In genomic region chr2:61015971-61016370, GRCh38 we compare ENCODE assay signal across 8 cellular contexts. TPM values are rescaled to one million over a fixed set of nuclear protein-coding genes. Genes with fewer than 3 reads are reported as not detected.
DNase-seq lines count a peak whose midpoint lies in the region; ATAC-seq and TF ChIP-seq lines count a peak whose summit lies in the region.

No MANE protein-coding gene starts in this region.

- ATAC-seq in PC-3 = peak; percentile 21
- ATAC-seq in GM18519 (IDR thresholded peaks at IDR 0.05; ENCODE audit: low FRiP score, unreplicated experiment) = no peak
- ATAC-seq in GM19351 (IDR thresholded peaks at IDR 0.05; ENCODE audit: unreplicated experiment) = no peak
- no peak for ATAC-seq in HG02852 (IDR thresholded peaks at IDR 0.05; ENCODE audit: unreplicated experiment)

- H3K27ac Mint-ChIP-seq in progenitor cell of endocrine pancreas = peak overlapping the region; percentile 99

- TF ChIP-seq CTCF in GM12864 (IDR thresholded peaks at IDR 0.05; ENCODE audit: low read depth, low read length, missing control alignments) = no peak
- TF ChIP-seq CTCF in PC-3 (conservative IDR thresholded peaks at IDR 0.05; ENCODE audit: low read depth, low read length) = no peak
- no peak for TF ChIP-seq CTCF in epithelial cell of proximal tubule (conservative IDR thresholded peaks at IDR 0.05; ENCODE audit: low read depth, low read length)
- TF ChIP-seq CTCF in progenitor cell of endocrine pancreas (IDR thresholded peaks at IDR 0.05; ENCODE audit: unreplicated experiment) = no peak

- POLR2A ChIA-PET in PC-3 (lab: Charles Lee; ENCODE audit: unreplicated experiment) = interaction anchor here (0.6 kb wide), 1 partner anchor 10 kb away, joined by 4 read pairs; no protein-coding TSS in a partner anchor

- H3K27me3 ChIP-seq in PC-3 (ENCODE audit: low read length) = no peaks in the 10 kb centered on the region

- DNase-seq in GM12864 (ENCODE audit: low read depth) (no peak), PC-3 (peak; percentile 96), epithelial cell of proximal tubule (ENCODE audit: low read depth) (no peak), progenitor cell of endocrine pancreas (ENCODE audit: low spot score, unreplicated experiment) (no peak), Kasumi-1 (lab: John Stamatoyannopoulos, UW) (no peak)

- peaks cover 47% of the 10 kb centered on the region for H3K4me1 ChIP-seq in PC-3 (ENCODE audit: insufficient read depth, low read length)

- no peaks in the 10 kb centered on the region for H3K9me2 ChIP-seq in PC-3 (replicated peaks; ENCODE audit: low read length)

- peaks cover 10% of the 10 kb centered on the region; the same call in 1 of the 2 replicates for H4K20me1 ChIP-seq in PC-3 (ENCODE audit: low read length)

- H3K4me1 Mint-ChIP-seq in progenitor cell of endocrine pancreas (ENCODE audit: low read depth) = peaks cover 19% of the 10 kb centered on the region

- peaks cover 3% of the 10 kb centered on the region for H3K36me3 Mint-ChIP-seq in progenitor cell of endocrine pancreas (ENCODE audit: insufficient read depth)

- peak overlapping the region; percentile 95 for H3K9ac ChIP-seq in PC-3 (ENCODE audit: low read length)

- H2AFZ ChIP-seq in PC-3 (ENCODE audit: low read length) = no peak overlapping the region

- no TSS peak for BruUV-seq in PC-3 (replicated peaks; lab: Mats Ljungman, UMichigan)

- peak overlapping the region; percentile 68; the same call in 1 of the 2 replicates for H3K4me3 ChIP-seq in GM12864 (ENCODE audit: low read depth, low read length)
- H3K4me3 ChIP-seq in PC-3 (ENCODE audit: low read length) = peak overlapping the region; percentile 95
- H3K4me3 ChIP-seq in epithelial cell of proximal tubule (ENCODE audit: low read depth, low read length) = peak overlapping the region; percentile 93

- peaks cover 68% of the 10 kb centered on the region for H3K79me2 ChIP-seq in PC-3 (ENCODE audit: low read length)

- peak overlapping the region; percentile 97 for H3K27ac ChIP-seq in PC-3 (ENCODE audit: low read length)

- no peaks in the 10 kb centered on the region for H3K9me3 Mint-ChIP-seq in progenitor cell of endocrine pancreas (ENCODE audit: low read depth)

- intact Hi-C loops in PC-3 (cut with micrococcal nuclease) = loop anchor here (5.0 kb wide), 1 partner anchor 134 kb away; the partner anchor contains the start of gene REL

- peak overlapping the region; percentile 89 for H3K4me2 ChIP-seq in PC-3 (ENCODE audit: low read length)

- CTCF ChIA-PET in PC-3 (lab: Charles Lee) = interaction anchor here (0.7 kb wide), 1 partner anchor 11 kb away, joined by 5 read pairs; no protein-coding TSS in a partner anchor

- H3K27me3 Mint-ChIP-seq in progenitor cell of endocrine pancreas = no peaks in the 10 kb centered on the region

- peaks cover 9% of the 10 kb centered on the region for H3F3A ChIP-seq in PC-3 (ENCODE audit: low read length, unreplicated experiment)

- H3K9me3 ChIP-seq in PC-3 (ENCODE audit: low read length) = no peaks in the 10 kb centered on the region

- peak overlapping the region; percentile 96 for H3K4me3 Mint-ChIP-seq in progenitor cell of endocrine pancreas (ENCODE audit: low read depth)

- peaks cover 3% of the 10 kb centered on the region for H3K36me3 ChIP-seq in PC-3 (ENCODE audit: low read depth, low read length)

RNA-seq across cellular contexts. Expression of gene PEX13, which starts 1.5 kb away (rescaled TPM):
- 30.4 and 37.7 TPM in 2 replicates for total RNA-seq in PC-3 (2014; rRNA removed)
- 29.6 and 30.3 TPM in 2 replicates for total RNA-seq in epithelial cell of proximal tubule
- total RNA-seq in progenitor cell of endocrine pancreas = 34.0 and 37.6 TPM in 2 replicates

RNA-seq across cellular contexts. Expression of gene PUS10, which starts 2.1 kb away (rescaled TPM):
- total RNA-seq in PC-3 (2014; rRNA removed) = 3.6 and 3.7 TPM in 2 replicates
- 2.0 and 4.0 TPM in 2 replicates for total RNA-seq in epithelial cell of proximal tubule
- 7.1 and 8.2 TPM in 2 replicates for total RNA-seq in progenitor cell of endocrine pancreas

RNA-seq across cellular contexts. Expression of gene SANBR, which starts 49.7 kb away (rescaled TPM):
- 4.8 and 6.1 TPM in 2 replicates for total RNA-seq in PC-3 (2014; rRNA removed)
- 6.3 and 8.2 TPM in 2 replicates for total RNA-seq in epithelial cell of proximal tubule
- total RNA-seq in progenitor cell of endocrine pancreas = 45.2 and 47.9 TPM in 2 replicates
